8 cellular contexts compared by ENCODE assay signal in the genomic region with DNA sequence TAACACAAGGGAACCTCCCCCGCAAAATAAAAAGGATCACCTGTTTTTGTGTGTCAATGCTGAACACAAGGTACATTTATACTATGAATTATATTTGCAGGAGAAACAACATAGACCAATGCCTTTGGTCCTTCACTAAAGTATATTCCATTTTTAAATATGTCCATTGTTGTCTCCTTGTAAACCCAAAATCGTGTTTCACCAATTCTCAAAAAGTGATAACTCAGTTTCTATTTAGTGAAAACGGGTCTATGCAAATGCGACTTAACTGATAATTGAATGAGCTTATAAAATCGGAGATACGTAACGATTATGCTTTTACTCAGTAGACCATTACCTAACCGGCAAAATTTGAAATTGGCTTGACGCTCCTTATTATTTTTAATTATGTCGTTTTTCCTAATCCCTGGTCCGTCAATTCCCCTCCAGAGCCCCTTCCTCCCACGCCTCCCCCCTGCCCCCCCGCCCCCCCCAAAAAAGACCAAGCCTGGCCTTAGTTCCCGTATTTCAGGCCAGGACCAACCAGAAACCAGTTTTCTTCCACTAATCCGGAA. TPM values are rescaled to one million over a fixed set of nuclear protein-coding genes. Genes with fewer than 3 reads are reported as not detected.
DNase-seq lines count a peak whose midpoint lies in the region; ATAC-seq and TF ChIP-seq lines count a peak whose summit lies in the region.

No MANE protein-coding gene starts in this region.

- peak overlapping the region; percentile 64 for H3K27ac ChIP-seq in cardiac muscle cell
- H3K27ac ChIP-seq in spleen: peak overlapping the region in 7 of 8 donors; percentile 79 to 93 (median 90)

- H3K27ac Mint-ChIP-seq in activated B cell treated with CpG ODN at 0.5 μM for 24 hours: peak overlapping the region; percentile 90

- DNase-seq in cardiac muscle cell (ENCODE audit: low read depth in 1 of 2, low spot score in 1 of 2) (no peak), Right ventricle myocardium inferior (ENCODE audit: missing footprints) (no peak), activated B cell treated with CpG ODN at 0.5 μM for 24 hours (no peak), spleen (no peak), NCI-H2196 (lab: John Stamatoyannopoulos, UW; ENCODE audit: unreplicated experiment) (no peak)

- H3K9me3 ChIP-seq in cardiac muscle cell (ENCODE audit: low read depth): no peaks in the 10 kb centered on the region
- no peaks in the 10 kb centered on the region for H3K9me3 ChIP-seq in spleen

- POLR2A ChIA-PET in activated B cell treated with CpG ODN at 0.5 μM for 24 hours (lab: Charles Lee): interaction anchor here (1.0 kb wide), 1 partner anchor 395 kb away, joined by 5 read pairs; a partner anchor contains a TSS

- peaks cover 35% of the 10 kb centered on the region for H3K4me1 Mint-ChIP-seq in activated B cell treated with CpG ODN at 0.5 μM for 24 hours

- H3K4me1 ChIP-seq in cardiac muscle cell (ENCODE audit: low read depth) (no peaks in the 10 kb centered on the region), spleen (peaks cover 0 to 52% (median 18%) of the 10 kb centered on the region in 6 donors)

- intact Hi-C loops in Right ventricle myocardium inferior (cut with DNase I) (no loop called here), activated B cell treated with CpG ODN at 0.5 μM for 24 hours (cut with micrococcal nuclease) (loop anchor here (1.0 to 10.0 kb wide), 3 partner anchors 113 to 1863 kb away; a partner anchor contains a TSS), spleen (cut with DNase I; ENCODE audit: low total_unique reads) (no loop called here)

- 2 to 40% (median 5%) methylated on average over 14 to 15 of the region's 15 CpGs for WGBS in spleen, 5 donors

- TF ChIP-seq POLR2A in spleen (IDR thresholded peaks at IDR 0.05): no peak

- TF ChIP-seq CTCF in cardiac muscle cell (IDR thresholded peaks at IDR 0.05; ENCODE audit: low read depth, low read length) (no peak), activated B cell treated with CpG ODN at 0.5 μM for 24 hours (IDR thresholded peaks at IDR 0.05) (no peak), spleen (IDR thresholded peaks at IDR 0.05 in 8 of 11, conservative IDR thresholded peaks at IDR 0.05 in 3 of 11) (no peak)

- H3K27me3 ChIP-seq in cardiac muscle cell: no peaks in the 10 kb centered on the region
- no peaks in the 10 kb centered on the region for H3K27me3 ChIP-seq in spleen (replicated peaks in 1 of 7)

- H3K36me3 Mint-ChIP-seq in activated B cell treated with CpG ODN at 0.5 μM for 24 hours (ENCODE audit: low read depth): peaks cover 7% of the 10 kb centered on the region

- H3K9me3 Mint-ChIP-seq in activated B cell treated with CpG ODN at 0.5 μM for 24 hours: no peaks in the 10 kb centered on the region

- ATAC-seq in Right ventricle myocardium inferior: no peak
- no peak for ATAC-seq in activated B cell treated with CpG ODN at 0.5 μM for 24 hours (ENCODE audit: low read depth)
- no peak for ATAC-seq in GM18498 (IDR thresholded peaks at IDR 0.05; ENCODE audit: unreplicated experiment)
- no peak for ATAC-seq in HG02884 (IDR thresholded peaks at IDR 0.05; ENCODE audit: unreplicated experiment)

- CTCF ChIA-PET in activated B cell treated with CpG ODN at 0.5 μM for 24 hours (lab: Charles Lee): no interaction called here

- H3K36me3 ChIP-seq in cardiac muscle cell (no peaks in the 10 kb centered on the region), spleen (no peaks in the 10 kb centered on the region)

- H3K27me3 Mint-ChIP-seq in activated B cell treated with CpG ODN at 0.5 μM for 24 hours: no peaks in the 10 kb centered on the region

- H3K4me3 Mint-ChIP-seq in activated B cell treated with CpG ODN at 0.5 μM for 24 hours: peak overlapping the region; percentile 92

- H3K4me3 ChIP-seq in cardiac muscle cell (peak overlapping the region; percentile 78), iPS-11a (ENCODE audit: low read depth, low read length) (peak overlapping the region; percentile 43), spleen (peak overlapping the region; percentile 20 to 76 (median 60))

RNA-seq across cellular contexts. Expression of a gene that starts 2.0 kb away (rescaled TPM):
- total RNA-seq in cardiac muscle cell: 8.8 and 13.6 TPM in 2 replicates
- polyA plus RNA-seq in cardiac muscle cell: 3.1 TPM in 2 replicates
- total RNA-seq in Right ventricle myocardium inferior: 6.0 TPM
- total RNA-seq in activated B cell treated with CpG ODN at 0.5 μM for 24 hours: 31.6 and 36.2 TPM in 2 replicates
- total RNA-seq in spleen: 10 to 100 TPM; 31.6 to 56.0 (median 41.3) TPM
- polyA plus RNA-seq in spleen: 1 to 10 TPM; 1.3 to 3.4 (median 2.1) TPM
